26 cellular contexts compared by ENCODE assay signal in genomic region chr5:61677220-61677619, GRCh38.
"Had no signal": no experiment of that assay in that cellular context is flagged by ENCODE, and none has a peak within 500 bp of the region (broad histone marks: within the 10 kb centered on the region; RNA-seq: fewer than 3 reads in every experiment).

No MANE protein-coding gene starts in this region.

- FAIRE-seq: colon, endometrium, kidney had no signal

- H3K27me3 ChIP-seq: dorsolateral prefrontal cortex, gastroesophageal sphincter, hepatocyte had no signal

- DNase-seq: dermis blood vessel endothelial cell; dorsolateral prefrontal cortex; effector CD8-positive, alpha-beta T cell; effector memory CD8-positive, alpha-beta T cell; endodermal cell; erythroblast; foreskin keratinocyte; heart left ventricle; hypothalamus; immature natural killer cell; islet precursor cell; kidney; kidney glomerular epithelial cell; left colon; left ventricle myocardium superior; lower lobe of right lung; mesenchymal stem cell; mucosa of descending colon had no signal

- H3K4me2 ChIP-seq: hepatocyte had no signal

- H3K27ac ChIP-seq: coronary artery, epithelial cell of prostate, foreskin keratinocyte, gastroesophageal sphincter, heart left ventricle, hepatocyte, lower lobe of right lung had no signal

- ATAC-seq: effector memory CD8-positive, alpha-beta T cell; esophagus mucosa; foreskin keratinocyte; gastroesophageal sphincter; heart left ventricle; left colon; left lobe of liver; left ventricle myocardium superior; lower lobe of right lung; mucosa of descending colon had no signal

- H3K36me3 ChIP-seq: gastroesophageal sphincter, heart left ventricle, lower lobe of right lung had no signal

- H3K4me3 ChIP-seq: coronary artery, dorsolateral prefrontal cortex, gastroesophageal sphincter, heart left ventricle, hepatocyte, lower lobe of right lung, mucosa of descending colon had no signal

- H3K9me3 ChIP-seq: gastroesophageal sphincter, heart left ventricle, lower lobe of right lung, mucosa of descending colon had no signal

- H3K4me1 ChIP-seq: foreskin keratinocyte, gastroesophageal sphincter, lower lobe of right lung had no signal
